ENCODE assay signal across 31 cellular contexts in genomic region chr5:88256037-88256436, GRCh38.
"Had no signal": no experiment of that assay in that cellular context is flagged by ENCODE, and none has a peak within 500 bp of the region (broad histone marks: within the 10 kb centered on the region; RNA-seq: fewer than 3 reads in every experiment).

No MANE protein-coding gene starts in this region.

- H3K4me1 ChIP-seq: suprapubic skin, tibial artery, upper lobe of right lung had no signal

- DNase-seq: activated CD4-positive, alpha-beta memory T cell treated with anti-CD3 and anti-CD28 coated beads for 36 hours; activated CD4-positive, alpha-beta T cell treated with anti-CD3 and anti-CD28 coated beads for 48 hours; activated CD8-positive, alpha-beta memory T cell treated with anti-CD3 and anti-CD28 coated beads, Interleukin-2, amount 50 U/mL, for 48 hours; activated gamma-delta T cell; activated naive CD4-positive, alpha-beta T cell treated with anti-CD3 and anti-CD28 coated beads, Interleukin-2, amount 10 ng/mL, durations not matched to agents 7 days and 5 days; activated T-cell treated with anti-CD3 and anti-CD28 coated beads, Interleukin-2, amount 50 U/mL, for 24 hours; amygdala; caudate nucleus; dermis blood vessel endothelial cell; effector CD8-positive, alpha-beta T cell; esophagus squamous epithelium; foreskin melanocyte; heart right ventricle; islet precursor cell; left ventricle myocardium inferior; mesendoderm; natural killer cell; retina; stimulated activated CD4-positive, alpha-beta T cell treated with anti-CD3 and anti-CD28 coated beads, Interleukin-4, amount 100 ng/mL, for 24 hours; T-helper 1 cell; tibial artery; upper lobe of right lung had no signal

- H3K4me3 Mint-ChIP-seq: activated CD4-positive, alpha-beta memory T cell treated with anti-CD3 and anti-CD28 coated beads for 36 hours; activated naive CD4-positive, alpha-beta T cell treated with anti-CD3 and anti-CD28 coated beads, Interleukin-2, amount 10 ng/mL, durations not matched to agents 7 days and 5 days; activated T-cell treated with anti-CD3 and anti-CD28 coated beads, Interleukin-2, amount 50 U/mL, for 24 hours; natural killer cell; stimulated activated memory B cell treated with anti-CD40 and anti-IgM and Interleukin-4, amounts not matched to agents 10 μg/mL and 1 μg/mL and 100 μg/mL, for 72 hours; T-helper 2 cell treated with Interferon-gamma antibody and Interleukin-4, amounts not matched to agents 5 μg/mL and 100 μg/mL, for 36 hours had no signal

- H3K27me3 ChIP-seq: esophagus squamous epithelium, heart right ventricle, suprapubic skin, tibial artery, upper lobe of right lung had no signal

- ATAC-seq: activated CD4-positive, CD25-positive, alpha-beta regulatory T cell treated with anti-CD3 and anti-CD28 coated beads, Interleukin-2, amount 50 U/mL, for 24 hours; heart right ventricle; natural killer cell; sciatic nerve; stimulated activated memory B cell treated with anti-CD40 and anti-IgM and Interleukin-4, amounts not matched to agents 10 μg/mL and 1 μg/mL and 100 μg/mL, for 72 hours; upper lobe of right lung had no signal

- H3K27me3 Mint-ChIP-seq: activated CD4-positive, alpha-beta memory T cell treated with anti-CD3 and anti-CD28 coated beads for 36 hours; activated naive CD4-positive, alpha-beta T cell treated with anti-CD3 and anti-CD28 coated beads, Interleukin-2, amount 10 ng/mL, durations not matched to agents 7 days and 5 days; activated T-cell treated with anti-CD3 and anti-CD28 coated beads, Interleukin-2, amount 50 U/mL, for 24 hours; stimulated activated memory B cell treated with anti-CD40 and anti-IgM and Interleukin-4, amounts not matched to agents 10 μg/mL and 1 μg/mL and 100 μg/mL, for 72 hours had no signal

- H3K27ac Mint-ChIP-seq: activated CD4-positive, alpha-beta memory T cell treated with anti-CD3 and anti-CD28 coated beads for 36 hours; activated naive CD4-positive, alpha-beta T cell treated with anti-CD3 and anti-CD28 coated beads, Interleukin-2, amount 10 ng/mL, durations not matched to agents 7 days and 5 days; activated T-cell treated with anti-CD3 and anti-CD28 coated beads, Interleukin-2, amount 50 U/mL, for 24 hours; natural killer cell; T-helper 2 cell treated with Interferon-gamma antibody and Interleukin-4, amounts not matched to agents 5 μg/mL and 100 μg/mL, for 36 hours had no signal

- H3K4me3 ChIP-seq: esophagus squamous epithelium, heart right ventricle, left ventricle myocardium inferior, lung, skin epidermis, suprapubic skin, tibial artery, upper lobe of right lung had no signal

- H3K27ac ChIP-seq: epithelial cell of prostate, esophagus squamous epithelium, heart right ventricle, left ventricle myocardium inferior, skin epidermis, suprapubic skin, tibial artery, upper lobe of right lung had no signal

- H3K36me3 ChIP-seq: esophagus squamous epithelium, heart right ventricle, left ventricle myocardium inferior, suprapubic skin, tibial artery, upper lobe of right lung had no signal

- H3K9me3 ChIP-seq: esophagus squamous epithelium, heart right ventricle, left ventricle myocardium inferior, suprapubic skin, tibial artery, upper lobe of right lung had no signal

- H3K9me3 Mint-ChIP-seq: activated CD4-positive, alpha-beta memory T cell treated with anti-CD3 and anti-CD28 coated beads for 36 hours; activated naive CD4-positive, alpha-beta T cell treated with anti-CD3 and anti-CD28 coated beads, Interleukin-2, amount 10 ng/mL, durations not matched to agents 7 days and 5 days; activated T-cell treated with anti-CD3 and anti-CD28 coated beads, Interleukin-2, amount 50 U/mL, for 24 hours; natural killer cell; stimulated activated memory B cell treated with anti-CD40 and anti-IgM and Interleukin-4, amounts not matched to agents 10 μg/mL and 1 μg/mL and 100 μg/mL, for 72 hours; T-helper 2 cell treated with Interferon-gamma antibody and Interleukin-4, amounts not matched to agents 5 μg/mL and 100 μg/mL, for 36 hours had no signal

- H3K36me3 Mint-ChIP-seq: natural killer cell had no signal

- FAIRE-seq: endometrium had no signal
